Comparison of ENCODE assay signal across 1 cellular context in the genomic region with DNA sequence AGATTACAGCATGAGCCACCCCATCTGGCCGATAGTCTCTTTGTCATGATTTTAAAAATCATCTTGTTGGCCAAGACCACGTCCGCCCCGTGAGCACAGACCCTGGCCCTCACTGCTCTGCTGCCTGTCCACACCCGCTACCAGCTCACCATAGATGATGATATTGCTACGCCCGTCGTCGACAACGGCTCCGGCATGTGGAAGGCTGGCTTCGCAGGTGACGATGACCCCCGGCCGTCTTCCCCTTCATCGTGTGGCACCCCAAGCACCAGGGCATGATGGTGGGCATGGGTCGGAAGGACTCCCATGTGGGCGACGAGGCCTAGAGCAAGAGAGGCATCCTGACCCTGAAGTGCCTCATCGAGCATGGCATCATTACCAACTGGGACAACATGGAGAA.
TF ChIP-seq lines count a peak whose summit lies in the region.

No MANE protein-coding gene starts in this region.

TF ChIP-seq in GM23338, 12 proteins besides CTCF, POLR2A, EP300 and RAD21 (continued from another document):
- TF ChIP-seq, protein P1, sequence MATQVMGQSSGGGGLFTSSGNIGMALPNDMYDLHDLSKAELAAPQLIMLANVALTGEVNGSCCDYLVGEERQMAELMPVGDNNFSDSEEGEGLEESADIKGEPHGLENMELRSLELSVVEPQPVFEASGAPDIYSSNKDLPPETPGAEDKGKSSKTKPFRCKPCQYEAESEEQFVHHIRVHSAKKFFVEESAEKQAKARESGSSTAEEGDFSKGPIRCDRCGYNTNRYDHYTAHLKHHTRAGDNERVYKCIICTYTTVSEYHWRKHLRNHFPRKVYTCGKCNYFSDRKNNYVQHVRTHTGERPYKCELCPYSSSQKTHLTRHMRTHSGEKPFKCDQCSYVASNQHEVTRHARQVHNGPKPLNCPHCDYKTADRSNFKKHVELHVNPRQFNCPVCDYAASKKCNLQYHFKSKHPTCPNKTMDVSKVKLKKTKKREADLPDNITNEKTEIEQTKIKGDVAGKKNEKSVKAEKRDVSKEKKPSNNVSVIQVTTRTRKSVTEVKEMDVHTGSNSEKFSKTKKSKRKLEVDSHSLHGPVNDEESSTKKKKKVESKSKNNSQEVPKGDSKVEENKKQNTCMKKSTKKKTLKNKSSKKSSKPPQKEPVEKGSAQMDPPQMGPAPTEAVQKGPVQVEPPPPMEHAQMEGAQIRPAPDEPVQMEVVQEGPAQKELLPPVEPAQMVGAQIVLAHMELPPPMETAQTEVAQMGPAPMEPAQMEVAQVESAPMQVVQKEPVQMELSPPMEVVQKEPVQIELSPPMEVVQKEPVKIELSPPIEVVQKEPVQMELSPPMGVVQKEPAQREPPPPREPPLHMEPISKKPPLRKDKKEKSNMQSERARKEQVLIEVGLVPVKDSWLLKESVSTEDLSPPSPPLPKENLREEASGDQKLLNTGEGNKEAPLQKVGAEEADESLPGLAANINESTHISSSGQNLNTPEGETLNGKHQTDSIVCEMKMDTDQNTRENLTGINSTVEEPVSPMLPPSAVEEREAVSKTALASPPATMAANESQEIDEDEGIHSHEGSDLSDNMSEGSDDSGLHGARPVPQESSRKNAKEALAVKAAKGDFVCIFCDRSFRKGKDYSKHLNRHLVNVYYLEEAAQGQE (IDR thresholded peaks at IDR 0.05; ENCODE audit: unreplicated experiment), result no peak
- no peak for TF ChIP-seq ZNF331 (CRISPR knock-in tag; IDR thresholded peaks at IDR 0.05; ENCODE audit: low read depth)
- no peak for TF ChIP-seq EZH2 (IDR thresholded peaks at IDR 0.05; ENCODE audit: low read depth, unreplicated experiment)
- TF ChIP-seq EZH2phosphoT487 (IDR thresholded peaks at IDR 0.05; ENCODE audit: unreplicated experiment), result no peak
- TF ChIP-seq ETS1 (IDR thresholded peaks at IDR 0.05), result no peak
- no peak for TF ChIP-seq CREB1 (CRISPR knock-in tag; IDR thresholded peaks at IDR 0.05; ENCODE audit: low read depth)
TF ChIP-seq in GM23338: peak in this region for 0.
